In the genomic region with DNA sequence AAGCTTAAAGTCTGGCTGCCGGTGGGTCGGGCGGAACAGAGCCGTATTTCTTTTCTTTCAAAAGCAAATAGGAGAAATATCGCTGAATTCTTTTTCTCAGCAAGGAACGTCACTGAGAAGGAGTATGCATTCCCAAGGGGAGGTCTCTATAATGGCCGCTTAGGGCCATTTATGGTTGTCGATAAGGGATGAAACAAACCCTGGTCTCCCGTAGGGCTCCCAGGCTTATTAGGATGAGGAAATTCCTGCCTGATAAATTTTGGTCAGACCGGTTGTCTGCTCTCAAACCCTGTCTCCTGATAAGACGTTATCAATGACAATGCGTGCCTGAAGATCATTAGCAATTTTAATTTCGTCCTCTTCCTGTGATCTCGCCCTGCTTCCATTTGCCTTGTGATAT, we compare ENCODE assay signal across 24 cellular contexts.
"Had no signal": no experiment of that assay in that cellular context is flagged by ENCODE, and none has a peak within 500 bp of the region (broad histone marks: within the 10 kb centered on the region; RNA-seq: fewer than 3 reads in every experiment).

No MANE protein-coding gene starts in this region.

- H3K4me1 ChIP-seq: ascending aorta, foreskin keratinocyte, left ventricle myocardium inferior, psoas muscle, thyroid gland had no signal

- DNase-seq: activated CD8-positive, alpha-beta memory T cell treated with anti-CD3 and anti-CD28 coated beads for 24 hours; activated CD8-positive, alpha-beta memory T cell treated with anti-CD3 and anti-CD28 coated beads, Interleukin-2, amount 50 U/mL, for 4 hours; activated T-cell treated with anti-CD3 and anti-CD28 coated beads, Interleukin-2, amount 50 U/mL, for 24 hours; brain microvascular endothelial cell; caudate nucleus; effector CD4-positive, alpha-beta T cell; foreskin keratinocyte; kidney glomerular epithelial cell; left ventricle myocardium inferior; ovary; psoas muscle; right cardiac atrium; stimulated activated CD4-positive, alpha-beta T cell treated with anti-CD3 and anti-CD28 coated beads, Interleukin-4, amount 100 ng/mL, for 4 hours; substantia nigra; thyroid gland had no signal

- H3K27me3 Mint-ChIP-seq: activated T-cell treated with anti-CD3 and anti-CD28 coated beads, Interleukin-2, amount 50 U/mL, for 24 hours; dendritic cell treated with granulocyte-macrophage colony-stimulating factor and Interleukin-4, amounts not matched to agents 40 ng/mL and 50 ng/mL, for 4 days; natural killer cell treated with Interleukin-12 subunit alpha and Interleukin-12 subunit beta and Interleukin-15 and Interleukin-18, amount 100 ng/mL, for 72 hours; stimulated activated naive CD8-positive, alpha-beta T cell treated with anti-CD3 and anti-CD28 coated beads, Interleukin-15, Interleukin-2, amounts not matched to agents 100 ng/mL and 50 ng/mL, for 24 hours had no signal

- ATAC-seq: activated naive CD4-positive, alpha-beta T cell treated with anti-CD3 and anti-CD28 coated beads, Interleukin-2, amount 50 U/mL, for 72 hours; activated T-helper 17 cell treated with anti-CD3 and anti-CD28 coated beads, Interleukin-2, amount 50 U/mL, for 72 hours; foreskin keratinocyte; natural killer cell treated with Interleukin-12 subunit alpha and Interleukin-12 subunit beta and Interleukin-15 and Interleukin-18, amount 100 ng/mL, for 72 hours; psoas muscle; right cardiac atrium had no signal

- H3K9me3 ChIP-seq: ovary, thyroid gland had no signal

- H3K27me3 ChIP-seq: ascending aorta, brain microvascular endothelial cell, foreskin keratinocyte, hepatocyte, neutrophil, ovary, thyroid gland had no signal

- H3K4me1 Mint-ChIP-seq: activated T-helper 17 cell treated with anti-CD3 and anti-CD28 coated beads, Interleukin-2, amount 50 U/mL, for 72 hours had no signal

- H3K27ac Mint-ChIP-seq: activated naive CD4-positive, alpha-beta T cell treated with anti-CD3 and anti-CD28 coated beads, Interleukin-2, amount 50 U/mL, for 72 hours; activated T-cell treated with anti-CD3 and anti-CD28 coated beads, Interleukin-2, amount 50 U/mL, for 24 hours; activated T-helper 17 cell treated with anti-CD3 and anti-CD28 coated beads, Interleukin-2, amount 50 U/mL, for 72 hours; dendritic cell treated with granulocyte-macrophage colony-stimulating factor and Interleukin-4, amounts not matched to agents 40 ng/mL and 50 ng/mL, for 4 days; stimulated activated naive CD8-positive, alpha-beta T cell treated with anti-CD3 and anti-CD28 coated beads, Interleukin-15, Interleukin-2, amounts not matched to agents 100 ng/mL and 50 ng/mL, for 24 hours; T-helper 2 cell treated with Interferon-gamma antibody and Interleukin-4, amounts not matched to agents 5 μg/mL and 100 μg/mL, for 36 hours had no signal

- H3K4me3 ChIP-seq: ascending aorta, hepatocyte, left ventricle myocardium inferior, ovary, psoas muscle, thyroid gland had no signal

- H3K4me3 Mint-ChIP-seq: activated T-cell treated with anti-CD3 and anti-CD28 coated beads, Interleukin-2, amount 50 U/mL, for 24 hours; activated T-helper 17 cell treated with anti-CD3 and anti-CD28 coated beads, Interleukin-2, amount 50 U/mL, for 72 hours; dendritic cell treated with granulocyte-macrophage colony-stimulating factor and Interleukin-4, amounts not matched to agents 40 ng/mL and 50 ng/mL, for 4 days; natural killer cell treated with Interleukin-12 subunit alpha and Interleukin-12 subunit beta and Interleukin-15 and Interleukin-18, amount 100 ng/mL, for 72 hours; stimulated activated naive CD8-positive, alpha-beta T cell treated with anti-CD3 and anti-CD28 coated beads, Interleukin-15, Interleukin-2, amounts not matched to agents 100 ng/mL and 50 ng/mL, for 24 hours; T-helper 2 cell treated with Interferon-gamma antibody and Interleukin-4, amounts not matched to agents 5 μg/mL and 100 μg/mL, for 36 hours had no signal

- H3K9me3 Mint-ChIP-seq: natural killer cell treated with Interleukin-12 subunit alpha and Interleukin-12 subunit beta and Interleukin-15 and Interleukin-18, amount 100 ng/mL, for 72 hours had no signal

- H3K36me3 ChIP-seq: ascending aorta, brain microvascular endothelial cell, left ventricle myocardium inferior, neutrophil, ovary, thyroid gland had no signal

- H3K27ac ChIP-seq: ascending aorta, brain microvascular endothelial cell, foreskin keratinocyte, hepatocyte, left ventricle myocardium inferior, neutrophil, ovary, psoas muscle, thyroid gland had no signal
